Comparison of ENCODE assay signal across 13 cellular contexts in the genomic region with DNA sequence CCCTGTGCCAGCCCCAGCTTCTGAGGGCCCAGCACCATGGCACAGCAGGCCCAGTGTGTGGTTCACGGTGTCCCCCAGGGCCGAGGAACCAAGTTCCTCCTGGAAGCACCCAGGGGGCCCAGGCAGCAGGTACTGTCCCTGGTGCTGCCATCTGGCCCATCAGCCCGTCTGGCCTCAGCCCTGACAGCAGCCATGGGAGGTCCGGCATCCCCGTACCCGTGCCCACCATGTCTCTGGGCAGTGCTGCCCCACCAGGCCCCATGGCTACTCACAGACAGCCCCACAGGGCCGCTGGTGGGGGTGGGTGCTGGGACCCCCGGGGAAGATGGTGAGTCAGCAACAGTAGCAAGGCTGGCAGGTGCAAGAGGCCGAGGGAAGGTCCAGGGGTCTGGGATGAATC. TPM values are rescaled to one million over a fixed set of nuclear protein-coding genes. Genes with fewer than 3 reads are reported as not detected.
DNase-seq lines count a peak whose midpoint lies in the region; ATAC-seq, FAIRE-seq and TF ChIP-seq lines count a peak whose summit lies in the region.
"Had no signal": no experiment of that assay in that cellular context is flagged by ENCODE, and none has a peak within 500 bp of the region (broad histone marks: within the 10 kb centered on the region; RNA-seq: fewer than 3 reads in every experiment).

No MANE protein-coding gene starts in this region.

- no peak overlapping the region for H3K56ac ChIP-seq in H1 (replicated peaks; ENCODE audit: insufficient read length, low read depth, low read length)

- H3K4ac ChIP-seq in H1 (replicated peaks; ENCODE audit: insufficient read length, low read depth, low read length) = no peak overlapping the region

- no peak overlapping the region for H3K14ac ChIP-seq in H1 (ENCODE audit: insufficient read length)

- WGBS in SK-N-SH (ENCODE audit: low lambda C conversion rate) = 45% methylated on average over 2 of the region's 9 CpGs
- WGBS in right cardiac atrium = 91% methylated on average over 9 of the region's 9 CpGs
- WGBS in heart right ventricle, 2 donors = 89 to 93% methylated on average over 9 of the region's 9 CpGs
- WGBS in H1 (ENCODE audit: extremely low coverage in 1 of 2, insufficient coverage in 1 of 2, insufficient read length in 1 of 2, insufficient replicate concordance in 2 of 2, low coverage in 1 of 2, low lambda C conversion rate in 2 of 2, missing lambda C conversion rate in 1 of 2), 2 experiments = 87% methylated on average over 8 of the region's 9 CpGs; no CpG with 5 or more reads in 1 of the 2 experiments
- 85 to 88% methylated on average over 9 of the region's 9 CpGs for WGBS in aorta, 2 donors

- intact Hi-C loops in right cardiac atrium (cut with DNase I) (no loop called here), heart right ventricle (cut with DNase I) (no loop called here), aorta (cut with DNase I) (no loop called here)

- H3K79me2 ChIP-seq in SK-N-SH (ENCODE audit: insufficient read depth) (no peaks in the 10 kb centered on the region), H1 (ENCODE audit: control insufficient read depth in 1 of 2, insufficient read depth in 2 of 2, low read length in 2 of 2) (no peaks in the 10 kb centered on the region)

- POLR2A ChIA-PET in SK-N-SH (lab: Yijun Ruan, JAX) (no interaction called here), H1 (lab: Charles Lee; ENCODE audit: partially characterized antibody) (no interaction called here)

- H3K27ac ChIP-seq in SK-N-SH (ENCODE audit: low read depth in 2 of 2, low read length in 1 of 2) = no peak overlapping the region
- no peak overlapping the region for H3K27ac ChIP-seq in right cardiac atrium (ENCODE audit: low read length)
- H3K27ac ChIP-seq in heart right ventricle = no peak overlapping the region
- H3K27ac ChIP-seq in H1 (ENCODE audit: low read depth, low read length) = no peak overlapping the region
- H3K27ac ChIP-seq in aorta (ENCODE audit: low read depth in 1 of 2, low read length in 2 of 2) = no peak overlapping the region
- H3K27ac ChIP-seq: 22Rv1 had no signal

- no peak overlapping the region for H3K23ac ChIP-seq in H1 (ENCODE audit: insufficient read length)

- H2AFZ ChIP-seq in SK-N-SH (ENCODE audit: low read depth) (no peak overlapping the region), H1 (ENCODE audit: low read length) (no peak overlapping the region)

- H3F3A ChIP-seq in SK-N-SH (replicated peaks; ENCODE audit: insufficient read depth) = no peaks in the 10 kb centered on the region

- TF ChIP-seq EP300 in SK-N-SH (IDR thresholded peaks at IDR 0.05; ENCODE audit: borderline replicate concordance in 1 of 2, low read depth in 1 of 2, low read length in 1 of 2) = no peak
- no peak for TF ChIP-seq EP300 in H1 (IDR thresholded peaks at IDR 0.05; ENCODE audit: borderline replicate concordance in 1 of 2, low read depth in 2 of 2, low read length in 2 of 2)

- DNase-seq in SK-N-SH (no peak), right cardiac atrium (peak; percentile 11 to 32 (median 28)), heart right ventricle (no peak), H1 (ENCODE audit: low read depth in 1 of 2, low spot score in 2 of 2) (no peak), aorta (peak; percentile 37 to 51), CD1c-positive myeloid dendritic cell (ENCODE audit: extremely low spot score) (no peak)
- DNase-seq: CD4-positive, CD25-positive, alpha-beta regulatory T cell; H7; IMR-90 had no signal

- no peak overlapping the region for H2BK5ac ChIP-seq in H1 (ENCODE audit: low read depth, low read length)

- no peak for TF ChIP-seq CTCF in SK-N-SH (IDR thresholded peaks at IDR 0.05)
- TF ChIP-seq CTCF in heart right ventricle (IDR thresholded peaks at IDR 0.05) = no peak
- no peak for TF ChIP-seq CTCF in H1 (IDR thresholded peaks at IDR 0.05; ENCODE audit: control extremely low read depth in 1 of 3, insufficient read depth in 1 of 3, low read depth in 1 of 3, low read length in 3 of 3)

- no peaks in the 10 kb centered on the region for H3K23me2 ChIP-seq in H1 (ENCODE audit: low read depth, low read length)

- H3K4me1 ChIP-seq in SK-N-SH (ENCODE audit: control insufficient read depth in 1 of 2, insufficient read depth in 2 of 2, low read depth in 1 of 2, low read length in 1 of 2) = peaks cover 0 to 17% of the 10 kb centered on the region in 2 experiments; a peak in 1 of 4 replicates
- H3K4me1 ChIP-seq in right cardiac atrium (ENCODE audit: control insufficient read depth, insufficient read depth, low read length) = no peaks in the 10 kb centered on the region
- no peaks in the 10 kb centered on the region for H3K4me1 ChIP-seq in heart right ventricle
- H3K4me1 ChIP-seq in H1 (replicated peaks in 1 of 4; ENCODE audit: control insufficient read depth in 3 of 4, insufficient read depth in 4 of 4, low read length in 3 of 4) = no peaks in the 10 kb centered on the region; a peak in 1 of 7 replicates
- no peaks in the 10 kb centered on the region for H3K4me1 ChIP-seq in aorta (ENCODE audit: control insufficient read depth in 1 of 2, insufficient read depth in 2 of 2, low read length in 2 of 2)

- no peaks in the 10 kb centered on the region for H3K9me3 ChIP-seq in SK-N-SH
- no peaks in the 10 kb centered on the region for H3K9me3 ChIP-seq in right cardiac atrium (ENCODE audit: control insufficient read depth, low read length)
- H3K9me3 ChIP-seq in heart right ventricle = no peaks in the 10 kb centered on the region
- no peaks in the 10 kb centered on the region; a peak in 1 of 4 replicates for H3K9me3 ChIP-seq in H1 (ENCODE audit: insufficient read depth in 2 of 2, low read depth in 1 of 2, low read length in 1 of 2)
- H3K9me3 ChIP-seq in aorta (ENCODE audit: control insufficient read depth, low read length) = no peaks in the 10 kb centered on the region

- no peak overlapping the region for H3K9ac ChIP-seq in SK-N-SH
- H3K9ac ChIP-seq in H1 (replicated peaks in 1 of 4; ENCODE audit: extremely low read depth in 1 of 4, low read depth in 3 of 4, low read length in 3 of 4) = no peak overlapping the region

- no peak overlapping the region for H4K5ac ChIP-seq in H1 (ENCODE audit: insufficient read length, low read depth, low read length)

- H2AK5ac ChIP-seq in H1 (ENCODE audit: low read depth, low read length) = no peak overlapping the region

- H3K4me3 ChIP-seq in SK-N-SH (ENCODE audit: low read depth in 2 of 2, low read length in 1 of 2) (no peak overlapping the region), right cardiac atrium (ENCODE audit: low read length) (no peak overlapping the region), heart right ventricle (no peak overlapping the region), H1 (ENCODE audit: extremely low read depth in 1 of 4, insufficient read depth in 2 of 4, low read depth in 3 of 4, low read length in 4 of 4) (no peak overlapping the region), aorta (ENCODE audit: low read length in 2 of 2) (no peak overlapping the region)
- H3K4me3 ChIP-seq: GM12878 had no signal

- no peaks in the 10 kb centered on the region for H3K9me2 ChIP-seq in SK-N-SH

- H2BK12ac ChIP-seq in H1 (ENCODE audit: low read depth, low read length) = no peak overlapping the region

- no peak for FAIRE-seq in H1 (lab: Jason Lieb, UNC)
- FAIRE-seq: GM12878 had no signal

- H4K8ac ChIP-seq in H1 (ENCODE audit: extremely low read depth, insufficient read depth, low read length) = peak overlapping the region; percentile 60; the same call in 1 of the 2 replicates

- CTCF ChIA-PET in SK-N-SH (lab: Yijun Ruan, JAX) = no interaction called here
- CTCF ChIA-PET in H1 (lab: Charles Lee; ENCODE audit: partially characterized antibody) = interaction anchor here (0.7 to 1.3 kb wide), 2 partner anchors 24 to 361 kb away, joined by 3 read pairs; no protein-coding TSS in a partner anchor

- H4K91ac ChIP-seq in H1 (replicated peaks; ENCODE audit: insufficient read length, low read length) = no peak overlapping the region

- H2BK120ac ChIP-seq in H1 (replicated peaks; ENCODE audit: low read depth, low read length) = no peak overlapping the region

- ATAC-seq in SK-N-SH treated with all-trans-retinoic acid at 6 μM for 48 hours (no peak), right cardiac atrium (no peak), heart right ventricle (no peak), aorta (ENCODE audit: low FRiP score) (no peak), GM18909 (IDR thresholded peaks at IDR 0.05; ENCODE audit: poor library complexity, unreplicated experiment) (no peak)
- ATAC-seq: GM12878 had no signal

- no peak overlapping the region for H3K18ac ChIP-seq in H1 (ENCODE audit: extremely low read depth, low read length)

- TF ChIP-seq RAD21 in SK-N-SH (IDR thresholded peaks at IDR 0.05; ENCODE audit: low read length) = no peak
- no peak for TF ChIP-seq RAD21 in H1 (IDR thresholded peaks at IDR 0.05 in 1 of 2, conservative IDR thresholded peaks at IDR 0.05 in 1 of 2; ENCODE audit: low read depth in 2 of 2, low read length in 2 of 2)

- H2BK15ac ChIP-seq in H1 (ENCODE audit: low read length) = no peak overlapping the region

- no peaks in the 10 kb centered on the region; the same call in 1 of the 2 replicates for H3K79me1 ChIP-seq in H1 (ENCODE audit: low read depth, low read length)

- no peaks in the 10 kb centered on the region for H3K36me3 ChIP-seq in SK-N-SH (replicated peaks in 1 of 2; ENCODE audit: control insufficient read depth in 1 of 2, insufficient read depth in 2 of 2, low read length in 1 of 2)
- H3K36me3 ChIP-seq in heart right ventricle = no peaks in the 10 kb centered on the region
- no peaks in the 10 kb centered on the region for H3K36me3 ChIP-seq in H1 (ENCODE audit: control insufficient read depth in 2 of 4, insufficient read depth in 4 of 4, low read length in 3 of 4)
- no peaks in the 10 kb centered on the region for H3K36me3 ChIP-seq in aorta (ENCODE audit: control insufficient read depth in 1 of 2, insufficient read depth in 2 of 2, low read length in 1 of 2)

- no peak overlapping the region for H2BK20ac ChIP-seq in H1 (ENCODE audit: low read length)

- no peaks in the 10 kb centered on the region for H4K20me1 ChIP-seq in SK-N-SH (ENCODE audit: insufficient read depth)
- H4K20me1 ChIP-seq in H1 (replicated peaks in 1 of 2; ENCODE audit: control insufficient read depth in 1 of 2, insufficient read depth in 2 of 2, low read length in 2 of 2) = peaks cover 0 to 5% of the 10 kb centered on the region in 2 experiments

- H3K4me2 ChIP-seq in SK-N-SH (no peak overlapping the region), H1 (ENCODE audit: insufficient read depth in 1 of 2, low read depth in 2 of 2, low read length in 2 of 2) (no peak overlapping the region)

- TF ChIP-seq POLR2A in H1 (IDR thresholded peaks at IDR 0.05; ENCODE audit: control extremely low read depth in 1 of 2, low read depth in 2 of 2, low read length in 2 of 2) = no peak

- H3K27me3 ChIP-seq in SK-N-SH (ENCODE audit: insufficient read depth) = no peaks in the 10 kb centered on the region
- H3K27me3 ChIP-seq in right cardiac atrium (ENCODE audit: control insufficient read depth, insufficient read depth) = no peaks in the 10 kb centered on the region
- peaks cover 0 to 2% (median 0%) of the 10 kb centered on the region in 7 donors for H3K27me3 ChIP-seq in heart right ventricle
- H3K27me3 ChIP-seq in H1 (replicated peaks in 1 of 4; ENCODE audit: control insufficient read depth in 3 of 4, extremely low read depth in 1 of 4, insufficient read depth in 3 of 4, low read length in 3 of 4) = no peaks in the 10 kb centered on the region
- H3K27me3 ChIP-seq in aorta (ENCODE audit: control insufficient read depth in 1 of 2, insufficient read depth in 2 of 2, low read length in 1 of 2) = no peaks in the 10 kb centered on the region

RNA-seq across cellular contexts. Expression of a gene that starts 32.8 kb away (rescaled TPM):
- polyA plus RNA-seq in SK-N-SH (2012; rRNA removed) = 27.0 and 27.8 TPM in 2 replicates
- polyA plus RNA-seq in SK-N-SH (2012; cell fraction: cytosol; rRNA removed) = 20.1 and 23.8 TPM in 2 replicates
- 21.1 and 30.0 TPM in 2 replicates for polyA plus RNA-seq in SK-N-SH (2012; cell fraction: nucleus; rRNA removed)
- 1 to 10 TPM; 5.7 to 7.3 (median 6.7) TPM for total RNA-seq in right cardiac atrium
- polyA plus RNA-seq in right cardiac atrium = 6.9 TPM
- 1 to 10 TPM; 2.7 to 7.7 (median 5.7) TPM for total RNA-seq in heart right ventricle
- polyA plus RNA-seq in heart right ventricle = 1 to 10 TPM; 4.7 to 8.9 TPM
- total RNA-seq in H1 (2021; fragmentation: NEBNext Ultra II Directional; extraction: Animal tissue kit (Norgen Biotek cat#: 25700)) = 15.6 and 17.3 TPM in 2 replicates
- 10.6 and 18.1 TPM in 2 replicates for polyA plus RNA-seq in H1 (2011; rRNA removed)
- 19.9 TPM for polyA plus RNA-seq in H1 (2011; cell fraction: cytosol; rRNA removed)
- polyA plus RNA-seq in H1 (2011; cell fraction: nucleus; rRNA removed) = 22.0 TPM
- polyA plus RNA-seq in H1 (2012, experiment 1 of 2) = 13.4 to 23.5 TPM (median 20.3 TPM) in 4 replicates
- polyA plus RNA-seq in H1 (2012, experiment 2 of 2) = 11.9 TPM
- 11.6 TPM for polyA plus RNA-seq in H1 (2013, experiment 1 of 2)
- polyA plus RNA-seq in H1 (2013, experiment 2 of 2) = 10.9 TPM
- polyA minus RNA-seq in H1 (2011; rRNA and poly(A)+ RNA removed) = 7.3 and 11.0 TPM in 2 replicates
- polyA minus RNA-seq in H1 (2011; cell fraction: cytosol; rRNA and poly(A)+ RNA removed) = 5.1 TPM
- polyA minus RNA-seq in H1 (2011; cell fraction: nucleus; rRNA and poly(A)+ RNA removed) = 8.8 TPM
- 10 to 100 TPM in 1 of 2 donors, 1 to 10 TPM in 1; 7.1 to 12.2 TPM for total RNA-seq in aorta
- 10 to 100 TPM in 1 of 2 donors, 1 to 10 TPM in 1; 4.9 to 12.4 TPM for polyA plus RNA-seq in aorta

RNA-seq across cellular contexts. Expression of a gene that starts 57.0 kb away (rescaled TPM):
- polyA plus RNA-seq in SK-N-SH (2012; rRNA removed) (10.0 and 11.2 TPM in 2 replicates), right cardiac atrium (5.4 TPM), heart right ventricle (1 to 10 TPM; 3.5 to 6.0 TPM), H1 (2011; rRNA removed) (1.2 and 2.0 TPM in 2 replicates), aorta (1 to 10 TPM; 3.1 to 9.0 TPM)
- polyA plus RNA-seq in SK-N-SH (2012; cell fraction: cytosol; rRNA removed) = 7.4 and 7.6 TPM in 2 replicates
- 44.8 and 57.8 TPM in 2 replicates for polyA plus RNA-seq in SK-N-SH (2012; cell fraction: nucleus; rRNA removed)
- total RNA-seq in right cardiac atrium (1 to 10 TPM; 3.7 to 9.3 (median 6.8) TPM), heart right ventricle (1 to 10 TPM; 3.0 to 8.1 (median 4.7) TPM), aorta (10 to 100 TPM in 1 of 2 donors, 1 to 10 TPM in 1; 4.6 to 11.7 TPM)
- 3.8 and 4.3 TPM in 2 replicates for total RNA-seq in H1 (2021; fragmentation: NEBNext Ultra II Directional; extraction: Animal tissue kit (Norgen Biotek cat#: 25700))
- polyA plus RNA-seq in H1 (2011; cell fraction: cytosol; rRNA removed) = 3.1 TPM
- 8.2 TPM for polyA plus RNA-seq in H1 (2011; cell fraction: nucleus; rRNA removed)
- polyA plus RNA-seq in H1 (2012, experiment 1 of 2) = 2.8 to 4.0 TPM (median 2.9 TPM) in 4 replicates
- 1.7 TPM for polyA plus RNA-seq in H1 (2012, experiment 2 of 2)
- 3.6 TPM for polyA plus RNA-seq in H1 (2013, experiment 1 of 2)
- 2.5 TPM for polyA plus RNA-seq in H1 (2013, experiment 2 of 2)
- polyA minus RNA-seq in H1 (2011; rRNA and poly(A)+ RNA removed) = 1.1 and 1.6 TPM in 2 replicates
- 0.88 TPM for polyA minus RNA-seq in H1 (2011; cell fraction: cytosol; rRNA and poly(A)+ RNA removed)
- polyA minus RNA-seq in H1 (2011; cell fraction: nucleus; rRNA and poly(A)+ RNA removed) = 4.0 TPM

Comparison
In these comparisons a context has a peak if more than half of its experiments do, and no peak if none do; other contexts are left out.
1. DNase-seq: peak in right cardiac atrium (3 of 3) and aorta (2 of 2); none in SK-N-SH (single experiment), heart right ventricle (0 of 2), H1 (0 of 2) and CD1c-positive myeloid dendritic cell (single experiment).